ENCODE assay signal across 27 cellular contexts in the genomic region with DNA sequence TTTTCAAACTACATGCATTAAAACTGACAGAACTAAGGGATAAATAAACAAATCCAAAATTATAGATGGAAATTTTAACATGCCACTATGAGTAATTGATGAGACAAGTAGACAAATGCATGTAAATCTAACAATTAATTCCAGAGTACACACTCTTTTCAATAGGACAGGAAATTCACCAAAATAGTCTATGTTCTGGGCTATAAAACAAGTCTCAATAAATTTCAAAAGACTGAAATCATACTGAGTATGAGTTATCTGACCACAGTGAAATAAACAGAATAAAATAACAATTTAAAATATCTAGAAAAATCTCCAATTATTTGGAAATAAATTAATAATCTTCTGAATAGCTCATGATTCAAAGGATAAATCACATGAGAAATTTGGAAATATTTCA.
"Had no signal": no experiment of that assay in that cellular context is flagged by ENCODE, and none has a peak within 500 bp of the region (broad histone marks: within the 10 kb centered on the region; RNA-seq: fewer than 3 reads in every experiment).

No MANE protein-coding gene starts in this region.

- H3K36me3 Mint-ChIP-seq: naive B cell had no signal

- H3K27me3 Mint-ChIP-seq: naive B cell, type B pancreatic cell had no signal

- H3K9me3 ChIP-seq: ovary, prostate gland, tibial nerve, uterus had no signal

- DNase-seq: hypothalamus; immature natural killer cell; left ventricle myocardium inferior; mesendoderm; naive B cell; ovary; posterior cingulate gyrus; retina; right cardiac atrium; stimulated activated CD4-positive, alpha-beta T cell treated with anti-CD3 and anti-CD28 coated beads, Interleukin-1b, Interleukin-23, amount 100 ng/mL, for 48 hours; stimulated activated CD4-positive, alpha-beta T cell treated with anti-CD3 and anti-CD28 coated beads, Interleukin-2, amount 100 ng/mL, for 48 hours; stimulated activated CD4-positive, alpha-beta T cell treated with anti-CD3 and anti-CD28 coated beads, Interleukin-4, amount 100 ng/mL, for 4 hours; stimulated activated CD8-positive, alpha-beta memory T cell treated with anti-CD3 and anti-CD28 coated beads, Interleukin-4, amount 100 ng/mL, for 48 hours; stimulated activated naive CD4-positive, alpha-beta T cell treated with Interleukin-2 at 50 U/mL for 16 hours; stimulated activated naive CD8-positive, alpha-beta T cell treated with anti-CD3 and anti-CD28 coated beads, Interleukin-15, amount 100 ng/mL, for 72 hours; substantia nigra; uterus had no signal

- H3K27ac ChIP-seq: left ventricle myocardium inferior, ovary, prostate gland, tibial nerve, uterus had no signal

- H3K4me1 Mint-ChIP-seq: naive B cell; stimulated activated memory B cell treated with anti-CD40 and anti-IgM and Interleukin-4, amounts not matched to agents 10 μg/mL and 1 μg/mL and 100 μg/mL, for 72 hours; stimulated activated naive CD8-positive, alpha-beta T cell treated with anti-CD3 and anti-CD28 coated beads, Interleukin-15, amount 100 ng/mL, for 72 hours had no signal

- H3K4me3 ChIP-seq: left ventricle myocardium inferior, lung, ovary, prostate gland, smooth muscle cell, tibial nerve, uterus had no signal

- H3K27me3 ChIP-seq: ovary, tibial nerve, uterus had no signal

- H3K4me3 Mint-ChIP-seq: immature natural killer cell; mesothelial cell of epicardium; naive B cell; natural killer cell treated with Interleukin-12 subunit alpha and Interleukin-12 subunit beta and Interleukin-15 and Interleukin-18, amount 100 ng/mL, for 72 hours; stimulated activated memory B cell treated with anti-CD40 and anti-IgM and Interleukin-4, amounts not matched to agents 10 μg/mL and 1 μg/mL and 100 μg/mL, for 72 hours; stimulated activated naive CD8-positive, alpha-beta T cell treated with anti-CD3 and anti-CD28 coated beads, Interleukin-15, amount 100 ng/mL, for 72 hours; type B pancreatic cell had no signal

- ATAC-seq: natural killer cell treated with Interleukin-12 subunit alpha and Interleukin-12 subunit beta and Interleukin-15 and Interleukin-18, amount 100 ng/mL, for 72 hours; right cardiac atrium; sciatic nerve; stimulated activated memory B cell treated with anti-CD40 and anti-IgM and Interleukin-4, amounts not matched to agents 10 μg/mL and 1 μg/mL and 100 μg/mL, for 72 hours; stimulated activated naive CD8-positive, alpha-beta T cell treated with anti-CD3 and anti-CD28 coated beads, Interleukin-15, amount 100 ng/mL, for 72 hours had no signal

- H3K27ac Mint-ChIP-seq: immature natural killer cell; mesothelial cell of epicardium; naive B cell; natural killer cell treated with Interleukin-12 subunit alpha and Interleukin-12 subunit beta and Interleukin-15 and Interleukin-18, amount 100 ng/mL, for 72 hours; stimulated activated memory B cell treated with anti-CD40 and anti-IgM and Interleukin-4, amounts not matched to agents 10 μg/mL and 1 μg/mL and 100 μg/mL, for 72 hours; stimulated activated naive CD8-positive, alpha-beta T cell treated with anti-CD3 and anti-CD28 coated beads, Interleukin-15, amount 100 ng/mL, for 72 hours; type B pancreatic cell had no signal

- H3K4me1 ChIP-seq: prostate gland, tibial nerve, uterus had no signal

- FAIRE-seq: islet of Langerhans had no signal

- H3K36me3 ChIP-seq: left ventricle myocardium inferior, ovary, prostate gland, tibial nerve, uterus had no signal
